9 cellular contexts compared by ENCODE assay signal in the genomic region with DNA sequence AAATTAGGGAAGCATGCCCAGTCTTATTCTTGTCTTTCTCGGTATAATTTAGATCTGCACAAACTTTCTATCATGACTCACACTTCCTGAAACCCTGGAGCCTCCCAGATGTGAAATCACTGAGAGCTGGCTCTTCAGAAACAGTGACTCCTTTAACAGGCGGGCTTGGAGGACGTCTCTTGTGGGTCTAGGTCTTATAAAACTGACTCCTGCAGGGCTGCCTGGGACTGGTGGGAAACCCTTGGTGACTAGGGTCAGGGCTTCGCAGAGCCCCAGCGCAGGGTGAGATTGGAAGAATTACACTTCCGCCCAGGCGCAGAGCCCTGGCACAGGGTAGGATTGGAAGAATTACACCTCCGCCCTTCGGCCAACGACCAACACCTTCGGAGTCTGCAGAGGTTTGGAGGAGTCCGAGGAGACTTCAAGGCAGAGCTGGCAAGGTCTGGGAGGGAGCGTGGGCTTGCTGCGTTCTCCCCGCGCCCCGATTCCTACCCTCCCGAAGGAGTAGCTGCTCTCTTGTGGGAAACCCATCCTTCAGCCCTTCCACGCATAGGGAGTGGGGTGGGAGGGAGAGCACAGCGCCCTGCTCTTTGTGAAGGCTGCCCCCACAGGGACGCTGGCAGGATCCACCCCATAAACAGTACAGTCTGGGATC. TPM values are rescaled to one million over a fixed set of nuclear protein-coding genes. Genes with fewer than 3 reads are reported as not detected.
DNase-seq lines count a peak whose midpoint lies in the region; ATAC-seq and TF ChIP-seq lines count a peak whose summit lies in the region.
"Had no signal": no experiment of that assay in that cellular context is flagged by ENCODE, and none has a peak within 500 bp of the region (broad histone marks: within the 10 kb centered on the region; RNA-seq: fewer than 3 reads in every experiment).

No MANE protein-coding gene starts in this region.

- H3K9ac ChIP-seq in mammary epithelial cell (ENCODE audit: insufficient read depth, low read length) (no peak overlapping the region), neural progenitor cell (no peak overlapping the region)

- no peaks in the 10 kb centered on the region for H3K4me1 Mint-ChIP-seq in neural progenitor cell

- no peak overlapping the region for H3K27ac Mint-ChIP-seq in neural progenitor cell

- H3K27me3 ChIP-seq in mammary epithelial cell (ENCODE audit: insufficient read depth, low read length): no peaks in the 10 kb centered on the region
- no peaks in the 10 kb centered on the region for H3K27me3 ChIP-seq in neural progenitor cell

- ATAC-seq in GM19351 (IDR thresholded peaks at IDR 0.05; ENCODE audit: unreplicated experiment) (no peak), GM19455 (IDR thresholded peaks at IDR 0.05; ENCODE audit: unreplicated experiment) (no peak)
- ATAC-seq: naive thymus-derived CD8-positive, alpha-beta T cell had no signal

- CTCF ChIA-PET in mammary epithelial cell (lab: Charles Lee; ENCODE audit: low non-redundant PET): interaction anchor here (0.6 kb wide), 1 partner anchor 84 kb away, joined by 3 read pairs; no protein-coding TSS in a partner anchor

- in situ Hi-C loops in mammary epithelial cell (cut with MboI; ENCODE audit: low sequenced_read_pairs in 2 of 2): loop anchor here in 1 of 2 donors (5.0 kb wide), 1 partner anchor 74 kb away; no protein-coding TSS in a partner anchor

- dilution Hi-C loops in mammary epithelial cell (cut with HindIII; ENCODE audit: low sequenced_read_pairs): no loop called here

- no peaks in the 10 kb centered on the region for H4K20me1 ChIP-seq in mammary epithelial cell (ENCODE audit: insufficient read depth, low read length)
- H4K20me1 ChIP-seq in neural progenitor cell (ENCODE audit: low read depth): no peaks in the 10 kb centered on the region

- H3K9me3 ChIP-seq in mammary epithelial cell (replicated peaks; ENCODE audit: insufficient read depth, low read length): no peaks in the 10 kb centered on the region
- no peaks in the 10 kb centered on the region for H3K9me3 ChIP-seq in neural progenitor cell (ENCODE audit: low read depth)

- peaks cover 11% of the 10 kb centered on the region for H3K27me3 Mint-ChIP-seq in neural progenitor cell (ENCODE audit: insufficient read depth, low read depth)
- H3K27me3 Mint-ChIP-seq: naive thymus-derived CD8-positive, alpha-beta T cell had no signal

- no peak overlapping the region for H3K4me3 ChIP-seq in mammary epithelial cell (replicated peaks in 1 of 3; ENCODE audit: insufficient read depth in 1 of 3, low read depth in 2 of 3, low read length in 3 of 3)
- no peak overlapping the region for H3K4me3 ChIP-seq in neural progenitor cell

- 68% methylated on average over 14 of the region's 21 CpGs for WGBS in mammary epithelial cell (ENCODE audit: low coverage, missing lambda C conversion rate)

- no peak for TF ChIP-seq CTCF in mammary epithelial cell (conservative IDR thresholded peaks at IDR 0.05 in 1 of 2, IDR thresholded peaks at IDR 0.05 in 1 of 2; ENCODE audit: extremely low read depth in 1 of 2, insufficient read depth in 1 of 2, low read depth in 1 of 2, low read length in 2 of 2)
- no peak for TF ChIP-seq CTCF in neural progenitor cell (IDR thresholded peaks at IDR 0.05)
- no peak for TF ChIP-seq CTCF in GM10266 (IDR thresholded peaks at IDR 0.05; ENCODE audit: control insufficient read depth, insufficient read depth, low read depth, missing control alignments)

- H3K4me1 ChIP-seq in mammary epithelial cell (ENCODE audit: insufficient read depth, low read length): peaks cover 11% of the 10 kb centered on the region
- no peaks in the 10 kb centered on the region for H3K4me1 ChIP-seq in neural progenitor cell

- H3K79me2 ChIP-seq in mammary epithelial cell (ENCODE audit: insufficient read depth, low read length): no peaks in the 10 kb centered on the region
- H3K79me2 ChIP-seq in neural progenitor cell (ENCODE audit: low read depth): no peaks in the 10 kb centered on the region

- H2AFZ ChIP-seq in mammary epithelial cell (ENCODE audit: low read depth, low read length): peak overlapping the region; percentile 83
- peak overlapping the region; percentile 24 for H2AFZ ChIP-seq in neural progenitor cell (replicated peaks)

- H3K9me3 Mint-ChIP-seq in neural progenitor cell: no peaks in the 10 kb centered on the region
- H3K9me3 Mint-ChIP-seq: naive thymus-derived CD8-positive, alpha-beta T cell had no signal

- no peak overlapping the region for H3K4me3 Mint-ChIP-seq in neural progenitor cell

- H3K36me3 Mint-ChIP-seq in neural progenitor cell: no peaks in the 10 kb centered on the region
- H3K36me3 Mint-ChIP-seq: naive thymus-derived CD8-positive, alpha-beta T cell had no signal

- no peaks in the 10 kb centered on the region for H3K36me3 ChIP-seq in mammary epithelial cell (ENCODE audit: insufficient read depth, low read length)
- H3K36me3 ChIP-seq in neural progenitor cell: no peaks in the 10 kb centered on the region

- TSS peak; percentile 35 for BruUV-seq in mammary epithelial cell (replicated peaks; lab: Mats Ljungman, UMichigan)

- DNase-seq in GM03348 (ENCODE audit: low spot score) (peak; percentile 84), MV-4-11 (lab: John Stamatoyannopoulos, UW) (peak; percentile 97), mammary epithelial cell (peak; percentile 82), neural progenitor cell (ENCODE audit: low spot score) (no peak), DMS153 treated with DMSO at 0.1 percent for 48 hours (lab: John Stamatoyannopoulos, UW; ENCODE audit: unreplicated experiment) (no peak), GM10266 (ENCODE audit: extremely low spot score) (no peak)
- DNase-seq: naive thymus-derived CD8-positive, alpha-beta T cell had no signal

- intact Hi-C loops in mammary epithelial cell (cut with micrococcal nuclease): loop anchor here (10.0 kb wide), 1 partner anchor 447 kb away; no protein-coding TSS in a partner anchor

- peak overlapping the region; percentile 50 for H3K4me2 ChIP-seq in mammary epithelial cell (ENCODE audit: insufficient read depth, low read depth, low read length)
- H3K4me2 ChIP-seq in neural progenitor cell: no peak overlapping the region

- no peaks in the 10 kb centered on the region for H3F3A ChIP-seq in neural progenitor cell (ENCODE audit: low read depth)

- H3K27ac ChIP-seq in mammary epithelial cell (ENCODE audit: insufficient read depth, low read depth, low read length) (no peak overlapping the region), neural progenitor cell (no peak overlapping the region)

RNA-seq across cellular contexts. Expression of a gene that starts 43.4 kb away (rescaled TPM):
- 10 to 100 TPM in 1 of 2 donors, 1 to 10 TPM in 1; 7.8 to 16.0 TPM for total RNA-seq in mammary epithelial cell
- polyA plus RNA-seq in mammary epithelial cell: 2.7 TPM
- polyA minus RNA-seq in mammary epithelial cell: 1.2 TPM
- 5.7 and 21.6 TPM in 2 replicates for total RNA-seq in neural progenitor cell (ENCODE audit: low replicate concordance)

RNA-seq across cellular contexts. Expression of a gene that starts 57.1 kb away (rescaled TPM):
- total RNA-seq in mammary epithelial cell: 10 to 100 TPM; 11.7 to 14.8 TPM
- polyA plus RNA-seq in mammary epithelial cell: 9.9 TPM
- polyA minus RNA-seq in mammary epithelial cell: 5.6 TPM
- total RNA-seq in neural progenitor cell (ENCODE audit: low replicate concordance): 30.2 and 32.9 TPM in 2 replicates

Comparison
In these comparisons a context has a peak if more than half of its experiments do, and no peak if none do; other contexts are left out.
1. DNase-seq: peak in GM03348 (single experiment), MV-4-11 (single experiment) and mammary epithelial cell (single experiment); none in neural progenitor cell (single experiment), DMS153 treated with DMSO at 0.1 percent for 48 hours (single experiment) and GM10266 (single experiment).